8 cellular contexts compared by ENCODE assay signal in the genomic region with DNA sequence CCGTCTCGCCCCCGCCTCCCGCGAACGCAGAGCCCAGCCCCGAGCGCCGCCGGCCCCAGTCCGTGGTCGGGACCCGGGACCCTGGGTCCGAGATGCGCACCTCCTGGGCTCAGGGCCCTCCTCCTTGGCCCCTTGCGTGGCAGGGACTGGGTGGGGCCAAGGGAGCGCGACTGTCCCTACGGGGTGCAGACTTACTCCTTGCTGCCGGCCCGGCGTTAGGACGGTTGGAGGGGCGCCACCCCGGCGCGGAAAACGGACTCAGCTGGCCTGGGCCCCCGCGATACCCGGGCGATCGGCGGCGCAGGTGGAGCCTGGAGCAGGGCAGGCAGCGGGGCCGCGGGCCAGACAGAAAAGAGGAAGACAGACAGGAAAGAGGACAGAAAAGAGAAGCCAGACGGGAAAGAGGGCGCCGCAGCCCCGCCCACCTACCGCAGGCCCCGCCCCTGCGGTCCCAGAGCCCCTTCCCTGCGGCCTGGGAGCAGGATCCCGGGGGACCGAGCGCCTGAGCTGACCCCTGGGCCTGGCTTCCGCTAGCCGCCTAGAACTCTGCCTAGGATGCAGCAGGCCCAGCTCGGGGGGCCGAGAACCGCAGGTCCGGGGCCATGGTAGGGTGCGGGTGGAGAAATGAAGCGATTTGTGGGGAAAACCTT. TPM values are rescaled to one million over a fixed set of nuclear protein-coding genes. Genes with fewer than 3 reads are reported as not detected.
DNase-seq lines count a peak whose midpoint lies in the region; ATAC-seq and TF ChIP-seq lines count a peak whose summit lies in the region.

A gene (minus strand): TSS at position 356 of the 650 bp plus-strand sequence. CDS start 1,502 bp downstream, outside the sequence.

- H3K36me3 Mint-ChIP-seq in osteocyte (ENCODE audit: unreplicated experiment) = no peaks in the 10 kb centered on the region

- ATAC-seq in Right ventricle myocardium superior (ENCODE audit: poor library complexity) (peak; percentile 81), HG03469 (IDR thresholded peaks at IDR 0.05; ENCODE audit: unreplicated experiment) (no peak)

- H3K27ac Mint-ChIP-seq in osteocyte (ENCODE audit: unreplicated experiment) = no peak within 1 kb of the TSS

- no peak for TF ChIP-seq CTCF in osteocyte (IDR thresholded peaks at IDR 0.05)

- DNase-seq in activated CD8-positive, alpha-beta memory T cell treated with anti-CD3 and anti-CD28 coated beads for 24 hours = peak; percentile 72
- no peak for DNase-seq in activated CD8-positive, alpha-beta memory T cell treated with anti-CD3 and anti-CD28 coated beads, Interleukin-2, amount 50 U/mL, for 48 hours
- DNase-seq in MV-4-11 (lab: John Stamatoyannopoulos, UW) = peak; percentile 78
- DNase-seq in activated naive CD4-positive, alpha-beta T cell treated with Interleukin-2 at 50 U/mL for 16 hours = peak; percentile 35
- peak; percentile 90 for DNase-seq in Right ventricle myocardium superior
- no peak for DNase-seq in osteocyte (ENCODE audit: extremely low spot score, unreplicated experiment)
- no peak for DNase-seq in foreskin melanocyte

- peak within 1 kb of the TSS; percentile 69 for H3K4me3 Mint-ChIP-seq in osteocyte (ENCODE audit: unreplicated experiment)

- H3K9me3 Mint-ChIP-seq in osteocyte (ENCODE audit: unreplicated experiment) = no peaks in the 10 kb centered on the region

- peaks cover 6% of the 10 kb centered on the region for H3K4me1 Mint-ChIP-seq in osteocyte (ENCODE audit: unreplicated experiment)

- intact Hi-C loops in Right ventricle myocardium superior (cut with DNase I) = no loop called here

- H3K27me3 Mint-ChIP-seq in osteocyte (ENCODE audit: unreplicated experiment) = no peaks in the 10 kb centered on the region

RNA-seq across cellular contexts. Expression of the gene that starts here (rescaled TPM):
- total RNA-seq in Right ventricle myocardium superior (6.4 TPM), osteocyte (3.1 and 4.1 TPM in 2 replicates)

Comparison
In these comparisons a context has a peak if more than half of its experiments do, and no peak if none do; other contexts are left out.
1. DNase-seq: peak in activated CD8-positive, alpha-beta memory T cell treated with anti-CD3 and anti-CD28 coated beads for 24 hours (single experiment), MV-4-11 (single experiment), activated naive CD4-positive, alpha-beta T cell treated with Interleukin-2 at 50 U/mL for 16 hours (single experiment) and Right ventricle myocardium superior (single experiment); none in activated CD8-positive, alpha-beta memory T cell treated with anti-CD3 and anti-CD28 coated beads, Interleukin-2, amount 50 U/mL, for 48 hours (single experiment), osteocyte (single experiment) and foreskin melanocyte (single experiment).